1 cellular context compared by ENCODE assay signal in genomic region chr16:3460585-3460984, GRCh38.
TF ChIP-seq lines count a peak whose summit lies in the region.

No MANE protein-coding gene starts in this region.

TF ChIP-seq in GM23338, 12 proteins besides CTCF, POLR2A, EP300 and RAD21:
- no peak for TF ChIP-seq NANOG (IDR thresholded peaks at IDR 0.05; ENCODE audit: borderline replicate concordance)
- TF ChIP-seq POLR2AphosphoS5 (IDR thresholded peaks at IDR 0.05; ENCODE audit: low read depth), result no peak
- TF ChIP-seq REST (IDR thresholded peaks at IDR 0.05; ENCODE audit: unreplicated experiment), result no peak
- no peak for TF ChIP-seq EZH2 (IDR thresholded peaks at IDR 0.05; ENCODE audit: low read depth, unreplicated experiment)
- TF ChIP-seq, protein P1, sequence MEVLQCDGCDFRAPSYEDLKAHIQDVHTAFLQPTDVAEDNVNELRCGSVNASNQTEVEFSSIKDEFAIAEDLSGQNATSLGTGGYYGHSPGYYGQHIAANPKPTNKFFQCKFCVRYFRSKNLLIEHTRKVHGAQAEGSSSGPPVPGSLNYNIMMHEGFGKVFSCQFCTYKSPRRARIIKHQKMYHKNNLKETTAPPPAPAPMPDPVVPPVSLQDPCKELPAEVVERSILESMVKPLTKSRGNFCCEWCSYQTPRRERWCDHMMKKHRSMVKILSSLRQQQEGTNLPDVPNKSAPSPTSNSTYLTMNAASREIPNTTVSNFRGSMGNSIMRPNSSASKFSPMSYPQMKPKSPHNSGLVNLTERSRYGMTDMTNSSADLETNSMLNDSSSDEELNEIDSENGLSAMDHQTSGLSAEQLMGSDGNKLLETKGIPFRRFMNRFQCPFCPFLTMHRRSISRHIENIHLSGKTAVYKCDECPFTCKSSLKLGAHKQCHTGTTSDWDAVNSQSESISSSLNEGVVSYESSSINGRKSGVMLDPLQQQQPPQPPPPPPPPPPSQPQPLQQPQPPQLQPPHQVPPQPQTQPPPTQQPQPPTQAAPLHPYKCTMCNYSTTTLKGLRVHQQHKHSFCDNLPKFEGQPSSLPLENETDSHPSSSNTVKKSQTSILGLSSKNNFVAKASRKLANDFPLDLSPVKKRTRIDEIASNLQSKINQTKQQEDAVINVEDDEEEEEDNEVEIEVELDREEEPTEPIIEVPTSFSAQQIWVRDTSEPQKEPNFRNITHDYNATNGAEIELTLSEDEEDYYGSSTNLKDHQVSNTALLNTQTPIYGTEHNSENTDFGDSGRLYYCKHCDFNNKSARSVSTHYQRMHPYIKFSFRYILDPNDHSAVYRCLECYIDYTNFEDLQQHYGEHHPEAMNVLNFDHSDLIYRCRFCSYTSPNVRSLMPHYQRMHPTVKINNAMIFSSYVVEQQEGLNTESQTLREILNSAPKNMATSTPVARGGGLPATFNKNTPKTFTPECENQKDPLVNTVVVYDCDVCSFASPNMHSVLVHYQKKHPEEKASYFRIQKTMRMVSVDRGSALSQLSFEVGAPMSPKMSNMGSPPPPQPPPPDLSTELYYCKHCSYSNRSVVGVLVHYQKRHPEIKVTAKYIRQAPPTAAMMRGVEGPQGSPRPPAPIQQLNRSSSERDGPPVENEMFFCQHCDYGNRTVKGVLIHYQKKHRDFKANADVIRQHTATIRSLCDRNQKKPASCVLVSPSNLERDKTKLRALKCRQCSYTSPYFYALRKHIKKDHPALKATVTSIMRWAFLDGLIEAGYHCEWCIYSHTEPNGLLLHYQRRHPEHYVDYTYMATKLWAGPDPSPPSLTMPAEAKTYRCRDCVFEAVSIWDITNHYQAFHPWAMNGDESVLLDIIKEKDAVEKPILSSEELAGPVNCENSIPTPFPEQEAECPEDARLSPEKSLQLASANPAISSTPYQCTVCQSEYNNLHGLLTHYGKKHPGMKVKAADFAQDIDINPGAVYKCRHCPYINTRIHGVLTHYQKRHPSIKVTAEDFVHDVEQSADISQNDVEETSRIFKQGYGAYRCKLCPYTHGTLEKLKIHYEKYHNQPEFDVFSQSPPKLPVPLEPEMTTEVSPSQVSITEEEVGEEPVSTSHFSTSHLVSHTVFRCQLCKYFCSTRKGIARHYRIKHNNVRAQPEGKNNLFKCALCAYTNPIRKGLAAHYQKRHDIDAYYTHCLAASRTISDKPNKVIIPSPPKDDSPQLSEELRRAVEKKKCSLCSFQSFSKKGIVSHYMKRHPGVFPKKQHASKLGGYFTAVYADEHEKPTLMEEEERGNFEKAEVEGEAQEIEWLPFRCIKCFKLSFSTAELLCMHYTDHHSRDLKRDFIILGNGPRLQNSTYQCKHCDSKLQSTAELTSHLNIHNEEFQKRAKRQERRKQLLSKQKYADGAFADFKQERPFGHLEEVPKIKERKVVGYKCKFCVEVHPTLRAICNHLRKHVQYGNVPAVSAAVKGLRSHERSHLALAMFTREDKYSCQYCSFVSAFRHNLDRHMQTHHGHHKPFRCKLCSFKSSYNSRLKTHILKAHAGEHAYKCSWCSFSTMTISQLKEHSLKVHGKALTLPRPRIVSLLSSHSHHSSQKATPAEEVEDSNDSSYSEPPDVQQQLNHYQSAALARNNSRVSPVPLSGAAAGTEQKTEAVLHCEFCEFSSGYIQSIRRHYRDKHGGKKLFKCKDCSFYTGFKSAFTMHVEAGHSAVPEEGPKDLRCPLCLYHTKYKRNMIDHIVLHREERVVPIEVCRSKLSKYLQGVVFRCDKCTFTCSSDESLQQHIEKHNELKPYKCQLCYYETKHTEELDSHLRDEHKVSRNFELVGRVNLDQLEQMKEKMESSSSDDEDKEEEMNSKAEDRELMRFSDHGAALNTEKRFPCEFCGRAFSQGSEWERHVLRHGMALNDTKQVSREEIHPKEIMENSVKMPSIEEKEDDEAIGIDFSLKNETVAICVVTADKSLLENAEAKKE (CRISPR knock-in tag; IDR thresholded peaks at IDR 0.05), result no peak
- no peak for TF ChIP-seq ZNF114 (CRISPR knock-in tag; IDR thresholded peaks at IDR 0.05)
- no peak for TF ChIP-seq CREB1 (CRISPR knock-in tag; IDR thresholded peaks at IDR 0.05; ENCODE audit: low read depth)
- no peak for TF ChIP-seq STAT1 (IDR thresholded peaks at IDR 0.05; ENCODE audit: unreplicated experiment)
- no peak for TF ChIP-seq ZNF331 (CRISPR knock-in tag; IDR thresholded peaks at IDR 0.05; ENCODE audit: low read depth)
- TF ChIP-seq ETS1 (IDR thresholded peaks at IDR 0.05), result no peak
- no peak for TF ChIP-seq EZH2phosphoT487 (IDR thresholded peaks at IDR 0.05; ENCODE audit: unreplicated experiment)
- no peak for TF ChIP-seq JUNB (IDR thresholded peaks at IDR 0.05; ENCODE audit: unreplicated experiment)
